Comparison of ENCODE assay signal across 19 cellular contexts in genomic region chr7:129389829-129390228, GRCh38. TPM values are rescaled to one million over a fixed set of nuclear protein-coding genes. Genes with fewer than 3 reads are reported as not detected.
A peak's percentile ranks its signal among the peaks of the same experiment; 100 is the strongest.
DNase-seq lines count a peak whose midpoint lies in the region; ATAC-seq and TF ChIP-seq lines count a peak whose summit lies in the region.
"Had no signal": no experiment of that assay in that cellular context is flagged by ENCODE, and none has a peak within 500 bp of the region (broad histone marks: within the 10 kb centered on the region; RNA-seq: fewer than 3 reads in every experiment).

No MANE protein-coding gene starts in this region.

- H3K9me3 ChIP-seq in HCT116 (ENCODE audit: control insufficient read depth in 1 of 2, insufficient read depth in 1 of 2, low read depth in 1 of 2, low read length in 2 of 2): no peaks in the 10 kb centered on the region
- H3K9me3 ChIP-seq in OCI-LY7 (ENCODE audit: low read length): no peaks in the 10 kb centered on the region
- H3K9me3 ChIP-seq: SJCRH30 had no signal

- no peak overlapping the region for H3K27ac Mint-ChIP-seq in neural crest cell (ENCODE audit: unreplicated experiment)
- H3K27ac Mint-ChIP-seq: B cell; CD4-positive, alpha-beta T cell had no signal

- ATAC-seq in HCT116 (no peak), GM19452 (IDR thresholded peaks at IDR 0.05; ENCODE audit: unreplicated experiment) (no peak), HG03460 (IDR thresholded peaks at IDR 0.05; ENCODE audit: unreplicated experiment) (no peak)
- ATAC-seq: GM12878 had no signal

- H4K20me1 ChIP-seq in HCT116 (ENCODE audit: insufficient read depth) (no peaks in the 10 kb centered on the region), OCI-LY7 (ENCODE audit: insufficient read depth, low read length) (no peaks in the 10 kb centered on the region)

- H3K4me2 ChIP-seq in HCT116 (ENCODE audit: low read length) (no peak overlapping the region), OCI-LY7 (ENCODE audit: low read length) (no peak overlapping the region)

- H3K9me2 ChIP-seq in HCT116 (ENCODE audit: insufficient read depth) (no peaks in the 10 kb centered on the region), OCI-LY7 (ENCODE audit: insufficient read depth, low read length) (no peaks in the 10 kb centered on the region)

- H3K79me2 ChIP-seq in HCT116 (ENCODE audit: insufficient read depth, low read length) (no peaks in the 10 kb centered on the region), OCI-LY7 (ENCODE audit: insufficient read depth, low read depth, low read length) (no peaks in the 10 kb centered on the region)

- H3K4me1 ChIP-seq in HCT116 (ENCODE audit: control insufficient read depth in 1 of 2, insufficient read depth in 2 of 2, low read length in 2 of 2) (no peaks in the 10 kb centered on the region), OCI-LY7 (ENCODE audit: insufficient read depth, low read length, poor library complexity, severe bottlenecking) (no peaks in the 10 kb centered on the region)
- H3K4me1 ChIP-seq: SJCRH30 had no signal

- no peaks in the 10 kb centered on the region for H3K27me3 ChIP-seq in HCT116 (ENCODE audit: insufficient read depth, low read length)
- H3K27me3 ChIP-seq: SJCRH30 had no signal

- no peaks in the 10 kb centered on the region for H3K9me3 Mint-ChIP-seq in neural crest cell
- H3K9me3 Mint-ChIP-seq: CD4-positive, alpha-beta T cell had no signal

- H3K9ac ChIP-seq in HCT116 (ENCODE audit: low read length): no peak overlapping the region

- H3K4me3 ChIP-seq in HCT116 (replicated peaks in 1 of 2; ENCODE audit: low read depth in 1 of 2, low read length in 2 of 2) (no peak overlapping the region), OCI-LY7 (ENCODE audit: low read depth, low read length, poor library complexity, severe bottlenecking) (no peak overlapping the region)
- H3K4me3 ChIP-seq: GM12878, SJCRH30 had no signal

- DNase-seq in HCT116 (ENCODE audit: low read depth, low spot score) (no peak), OCI-LY7 (ENCODE audit: low spot score) (no peak), neural crest cell (ENCODE audit: low read depth, low spot score) (no peak), HuH-7 (ENCODE audit: low spot score) (no peak)
- DNase-seq in stimulated activated CD4-positive, alpha-beta T cell treated with anti-CD3 and anti-CD28 coated beads, Interleukin-4, amount 100 ng/mL, for 4 hours: no peak
- DNase-seq: Calu3; CD4-positive, alpha-beta T cell; EL; MV-4-11; NCI-H1417; NCI-H187; NCI-H2107; NCI-H2227 treated with DMSO at 0.1 percent for 48 hours; NCI-H510A treated with DMSO at 0.1 percent for 48 hours; SJCRH30 had no signal

- RAD21 ChIA-PET in HCT116 (lab: Charles Lee; ENCODE audit: low non-redundant PET in 1 of 2, low total read pairs in 2 of 2, uncharacterized antibody in 2 of 2, unreplicated experiment in 2 of 2): no interaction called here

- TF ChIP-seq CTCF in HCT116 (IDR thresholded peaks at IDR 0.05 in 2 of 3, conservative IDR thresholded peaks at IDR 0.05 in 1 of 3; ENCODE audit: borderline replicate concordance in 1 of 3, insufficient read depth in 1 of 3, low read depth in 2 of 3, low read length in 2 of 3) (peak in 2 of 3 experiments; percentile 19 to 21; a peak in 2 of 6 replicates), OCI-LY7 (conservative IDR thresholded peaks at IDR 0.05; ENCODE audit: low read length) (peak; percentile 42), neural crest cell (conservative IDR thresholded peaks at IDR 0.05) (peak; percentile 35)

- POLR2A ChIA-PET in HCT116 (lab: Charles Lee): no interaction called here
- POLR2A ChIA-PET in OCI-LY7 (lab: Charles Lee): interaction anchor here (0.5 to 1.6 kb wide), 6 partner anchors 9 to 982 kb away, joined by 3 to 7 read pairs (median 3); partner anchors contain the start of gene STRIP2

- no peak overlapping the region for H3K4me3 Mint-ChIP-seq in neural crest cell
- H3K4me3 Mint-ChIP-seq: B cell; CD4-positive, alpha-beta T cell had no signal

- TF ChIP-seq POLR2A in HCT116 (IDR thresholded peaks at IDR 0.05; ENCODE audit: borderline replicate concordance, extremely low read depth, insufficient read depth, insufficient read length): no peak

- H2AFZ ChIP-seq in HCT116 (ENCODE audit: low read depth, low read length, poor library complexity, severe bottlenecking) (no peak overlapping the region), OCI-LY7 (ENCODE audit: low read length) (no peak overlapping the region)

- no peak overlapping the region for H3K27ac ChIP-seq in HCT116 (ENCODE audit: low read depth, low read length)
- no peak overlapping the region for H3K27ac ChIP-seq in OCI-LY7 (ENCODE audit: low read depth, low read length, poor library complexity, severe bottlenecking)
- H3K27ac ChIP-seq: SJCRH30 had no signal

- peaks cover 5% of the 10 kb centered on the region for H3K36me3 Mint-ChIP-seq in neural crest cell (ENCODE audit: low read depth)

- H3K36me3 ChIP-seq in HCT116 (ENCODE audit: control insufficient read depth in 1 of 2, insufficient read depth in 2 of 2, low read length in 2 of 2) (no peaks in the 10 kb centered on the region), OCI-LY7 (ENCODE audit: insufficient read depth, low read length) (no peaks in the 10 kb centered on the region)
- H3K36me3 ChIP-seq: SJCRH30 had no signal

- TF ChIP-seq RAD21 in HCT116 (IDR thresholded peaks at IDR 0.05; ENCODE audit: low read depth): no peak

- CTCF ChIA-PET in HCT116 (lab: Charles Lee) (interaction anchor here (1.4 to 4.3 kb wide), 3 partner anchors 11 to 22 kb away, joined by 3 to 30 read pairs (median 7); no protein-coding TSS in a partner anchor), OCI-LY7 (lab: Charles Lee; ENCODE audit: unreplicated experiment) (interaction anchor here (0.8 kb wide), 1 partner anchor 9 kb away, joined by 4 read pairs; no protein-coding TSS in a partner anchor)

- H3K4me1 Mint-ChIP-seq in neural crest cell: peaks cover 13% of the 10 kb centered on the region
- H3K4me1 Mint-ChIP-seq: B cell had no signal

- H3K27me3 Mint-ChIP-seq in neural crest cell (ENCODE audit: low read depth): no peaks in the 10 kb centered on the region
- H3K27me3 Mint-ChIP-seq: B cell; CD4-positive, alpha-beta T cell had no signal

- no TSS peak for BruUV-seq in HCT116 (replicated peaks; lab: Mats Ljungman, UMichigan)
- no TSS peak for BruUV-seq in OCI-LY7 (replicated peaks; lab: Mats Ljungman, UMichigan)

- intact Hi-C loops in HCT116 (cut with micrococcal nuclease): no loop called here
- intact Hi-C loops in OCI-LY7 (cut with micrococcal nuclease; ENCODE audit: unreplicated experiment): no loop called here

TF ChIP-seq in HCT116, 20 proteins besides CTCF, POLR2A, EP300 and RAD21 (continues in another document):
- TF ChIP-seq SRF (IDR thresholded peaks at IDR 0.05; ENCODE audit: low read depth): no peak
- TF ChIP-seq YY1 (IDR thresholded peaks at IDR 0.05; ENCODE audit: extremely low read depth, insufficient replicate concordance, low read depth, low read length): no peak
- TF ChIP-seq MAX (IDR thresholded peaks at IDR 0.05): no peak
- no peak for TF ChIP-seq SP1 (IDR thresholded peaks at IDR 0.05; ENCODE audit: low read depth)
- no peak for TF ChIP-seq ELF1 (IDR thresholded peaks at IDR 0.05; ENCODE audit: borderline replicate concordance, low read depth)
- TF ChIP-seq JUND (IDR thresholded peaks at IDR 0.05): no peak
- no peak for TF ChIP-seq POLR2AphosphoS5 (IDR thresholded peaks at IDR 0.05; ENCODE audit: low read depth, low read length)
- TF ChIP-seq SIN3A (IDR thresholded peaks at IDR 0.05; ENCODE audit: low read depth): no peak
- TF ChIP-seq FOSL1 (IDR thresholded peaks at IDR 0.05; ENCODE audit: low read depth): no peak
- TF ChIP-seq CBX3 (IDR thresholded peaks at IDR 0.05; ENCODE audit: low read depth): no peak
- no peak for TF ChIP-seq ZBTB33 (IDR thresholded peaks at IDR 0.05; ENCODE audit: extremely low read depth, insufficient replicate concordance, low read length)
- no peak for TF ChIP-seq ATF3 (IDR thresholded peaks at IDR 0.05)
- no peak for TF ChIP-seq EZH2phosphoT487 (IDR thresholded peaks at IDR 0.05; ENCODE audit: borderline replicate concordance)
- TF ChIP-seq EGR1 (IDR thresholded peaks at IDR 0.05; ENCODE audit: low read depth): no peak

RNA-seq across cellular contexts. Expression of gene STRIP2, which starts 44.4 kb away (rescaled TPM):
- total RNA-seq in HCT116 (2021; ENCODE audit: unreplicated experiment): 10.8 TPM
- 4.1 and 5.2 TPM in 2 replicates for polyA plus RNA-seq in HCT116 (2012)
- 1.3 and 2.1 TPM in 2 replicates for total RNA-seq in OCI-LY7 (2014; rRNA removed; shearing (Covaris generic))
- total RNA-seq in OCI-LY7 (2022): 4.2 and 4.3 TPM in 2 replicates
- 11.6 and 13.0 TPM in 2 replicates for total RNA-seq in neural crest cell
